8 cellular contexts compared by ENCODE assay signal in the genomic region with DNA sequence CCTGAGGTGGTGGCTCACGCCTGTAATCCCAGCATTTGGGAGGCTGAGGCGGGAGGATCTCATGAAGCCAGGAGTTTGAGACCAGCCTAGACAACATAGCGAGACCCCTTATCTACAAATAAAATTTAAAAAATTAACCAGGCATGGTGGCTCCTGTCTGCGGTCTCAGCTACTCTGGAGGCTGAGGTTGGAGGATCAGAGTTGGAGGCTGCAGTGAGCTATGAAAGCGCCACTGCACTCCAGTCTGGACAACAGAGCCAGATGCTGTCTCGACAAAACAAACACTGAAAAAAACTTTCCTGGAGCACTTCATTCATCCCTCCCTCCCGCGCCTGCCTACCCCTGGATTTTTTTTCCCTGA. TPM values are rescaled to one million over a fixed set of nuclear protein-coding genes. Genes with fewer than 3 reads are reported as not detected.
A peak's percentile ranks its signal among the peaks of the same experiment; 100 is the strongest.
DNase-seq lines count a peak whose midpoint lies in the region; ATAC-seq and TF ChIP-seq lines count a peak whose summit lies in the region.

No MANE protein-coding gene starts in this region.

- no peaks in the 10 kb centered on the region for H3K9me3 ChIP-seq in CD4-positive, CD25-positive, alpha-beta regulatory T cell (ENCODE audit: control insufficient read depth in 2 of 2, low read length in 2 of 2)
- H3K9me3 ChIP-seq in MG63 (no peaks in the 10 kb centered on the region), neural progenitor cell (ENCODE audit: low read depth) (no peaks in the 10 kb centered on the region)

- H3K4me3 ChIP-seq in CD4-positive, CD25-positive, alpha-beta regulatory T cell (ENCODE audit: low read depth, low read length): peak overlapping the region; percentile 3
- peak overlapping the region; percentile 69 for H3K4me3 ChIP-seq in MG63
- peak overlapping the region; percentile 89 for H3K4me3 ChIP-seq in coronary artery
- peak overlapping the region; percentile 93 for H3K4me3 ChIP-seq in neural progenitor cell

- H3K4me2 ChIP-seq in neural progenitor cell: peak overlapping the region; percentile 86

- no peak for ATAC-seq in CD4-positive, CD25-positive, alpha-beta regulatory T cell (ENCODE audit: low read depth in 2 of 2)
- no peak for ATAC-seq in GM18873 (IDR thresholded peaks at IDR 0.05; ENCODE audit: low FRiP score, unreplicated experiment)

- H3K9me3 Mint-ChIP-seq in CD4-positive, CD25-positive, alpha-beta regulatory T cell: no peaks in the 10 kb centered on the region
- H3K9me3 Mint-ChIP-seq in neural progenitor cell: no peaks in the 10 kb centered on the region

- no peaks in the 10 kb centered on the region for H3K36me3 Mint-ChIP-seq in CD4-positive, CD25-positive, alpha-beta regulatory T cell
- no peaks in the 10 kb centered on the region for H3K36me3 Mint-ChIP-seq in neural progenitor cell

- H3K27me3 Mint-ChIP-seq in CD4-positive, CD25-positive, alpha-beta regulatory T cell: peaks cover 30% of the 10 kb centered on the region
- H3K27me3 Mint-ChIP-seq in neural progenitor cell (ENCODE audit: insufficient read depth, low read depth): peaks cover 5% of the 10 kb centered on the region

- H2AFZ ChIP-seq in neural progenitor cell (replicated peaks): peak overlapping the region; percentile 93

- H3K4me1 Mint-ChIP-seq in CD4-positive, CD25-positive, alpha-beta regulatory T cell: peaks cover 0 to 21% (median 13%) of the 10 kb centered on the region in 4 donors
- peaks cover 10% of the 10 kb centered on the region for H3K4me1 Mint-ChIP-seq in neural progenitor cell

- peaks cover 4% of the 10 kb centered on the region for H3K27me3 ChIP-seq in CD4-positive, CD25-positive, alpha-beta regulatory T cell (ENCODE audit: control insufficient read depth, insufficient read depth, low read length)
- H3K27me3 ChIP-seq in MG63 (peaks cover 9% of the 10 kb centered on the region), neural progenitor cell (no peaks in the 10 kb centered on the region)

- H4K20me1 ChIP-seq in neural progenitor cell (ENCODE audit: low read depth): peaks cover 8% of the 10 kb centered on the region

- peaks cover 19% of the 10 kb centered on the region for H3K79me2 ChIP-seq in neural progenitor cell (ENCODE audit: low read depth)

- no peak overlapping the region for H3K9ac ChIP-seq in neural progenitor cell

- H3F3A ChIP-seq in neural progenitor cell (ENCODE audit: low read depth): peaks cover 9% of the 10 kb centered on the region

- H3K4me3 Mint-ChIP-seq in CD4-positive, CD25-positive, alpha-beta regulatory T cell: peak overlapping the region; percentile 79 to 95 (median 86)
- peak overlapping the region; percentile 88 for H3K4me3 Mint-ChIP-seq in neural progenitor cell

- H3K27ac ChIP-seq in CD4-positive, CD25-positive, alpha-beta regulatory T cell (ENCODE audit: insufficient read depth, low read length, poor library complexity, severe bottlenecking): peak overlapping the region; percentile 69
- peak overlapping the region in 1 of 2 donors; percentile 91 for H3K27ac ChIP-seq in coronary artery
- no peak overlapping the region for H3K27ac ChIP-seq in neural progenitor cell

- TF ChIP-seq CTCF in coronary artery (IDR thresholded peaks at IDR 0.05) (no peak), neural progenitor cell (IDR thresholded peaks at IDR 0.05) (no peak)

- H3K4me1 ChIP-seq in CD4-positive, CD25-positive, alpha-beta regulatory T cell (ENCODE audit: control insufficient read depth, insufficient read depth, low read length, poor library complexity, severe bottlenecking): peaks cover 23% of the 10 kb centered on the region
- H3K4me1 ChIP-seq in neural progenitor cell: no peaks in the 10 kb centered on the region

- DNase-seq in CD4-positive, CD25-positive, alpha-beta regulatory T cell: no peak
- DNase-seq in MG63 (no peak), coronary artery (ENCODE audit: low spot score) (no peak), neural progenitor cell (ENCODE audit: low spot score) (peak; percentile 12), HuH-7.5 (ENCODE audit: low spot score) (no peak), NCI-H146 (lab: John Stamatoyannopoulos, UW) (no peak), putamen (ENCODE audit: low spot score) (no peak)

- peak overlapping the region in 2 of 3 donors; percentile 67 to 85 for H3K27ac Mint-ChIP-seq in CD4-positive, CD25-positive, alpha-beta regulatory T cell
- peak overlapping the region; percentile 47 for H3K27ac Mint-ChIP-seq in neural progenitor cell

- peaks cover 4% of the 10 kb centered on the region for H3K36me3 ChIP-seq in CD4-positive, CD25-positive, alpha-beta regulatory T cell (ENCODE audit: control insufficient read depth, insufficient read depth, low read length)
- H3K36me3 ChIP-seq in MG63 (peaks cover 4% of the 10 kb centered on the region; the same call in 1 of the 2 replicates), neural progenitor cell (no peaks in the 10 kb centered on the region)

RNA-seq across cellular contexts. Expression of gene ATG4D, which starts 0.7 kb away (rescaled TPM):
- total RNA-seq in CD4-positive, CD25-positive, alpha-beta regulatory T cell: 62.4 TPM
- polyA plus RNA-seq in CD4-positive, CD25-positive, alpha-beta regulatory T cell: 10 to 100 TPM; 14.0 to 17.0 (median 14.7) TPM
- total RNA-seq in MG63 (2014; rRNA removed; shearing (Covaris generic); ENCODE audit: low replicate concordance): 16.6 and 27.0 TPM in 2 replicates
- 5.1 and 29.6 TPM in 2 replicates for total RNA-seq in neural progenitor cell (ENCODE audit: low replicate concordance)

RNA-seq across cellular contexts. Expression of gene KRI1, which starts 22.8 kb away (rescaled TPM):
- 34.6 TPM for total RNA-seq in CD4-positive, CD25-positive, alpha-beta regulatory T cell
- 10 to 100 TPM in 3 of 4 donors, 1 to 10 TPM in 1; 8.6 to 13.8 (median 12.0) TPM for polyA plus RNA-seq in CD4-positive, CD25-positive, alpha-beta regulatory T cell
- 31.7 and 43.3 TPM in 2 replicates for total RNA-seq in MG63 (2014; rRNA removed; shearing (Covaris generic); ENCODE audit: low replicate concordance)
- total RNA-seq in neural progenitor cell (ENCODE audit: low replicate concordance): 16.4 and 27.4 TPM in 2 replicates

RNA-seq across cellular contexts. Expression of gene CDKN2D, which starts 25.7 kb away (rescaled TPM):
- total RNA-seq in CD4-positive, CD25-positive, alpha-beta regulatory T cell: 57.0 TPM
- polyA plus RNA-seq in CD4-positive, CD25-positive, alpha-beta regulatory T cell: 100 to 1,000 TPM in 3 of 4 donors, 10 to 100 TPM in 1; 92.6 to 125 (median 113) TPM
- 24.9 and 43.3 TPM in 2 replicates for total RNA-seq in MG63 (2014; rRNA removed; shearing (Covaris generic); ENCODE audit: low replicate concordance)
- total RNA-seq in neural progenitor cell (ENCODE audit: low replicate concordance): 3.4 and 4.4 TPM in 2 replicates

RNA-seq across cellular contexts. Expression of gene S1PR5, which starts 25.8 kb away (rescaled TPM):
- not detected for total RNA-seq in CD4-positive, CD25-positive, alpha-beta regulatory T cell
- under 1 TPM in 3 of 4 donors, not detected in 1; 0.17 to 0.31 (median 0.30) TPM for polyA plus RNA-seq in CD4-positive, CD25-positive, alpha-beta regulatory T cell
- not detected in 2 replicates for total RNA-seq in MG63 (2014; rRNA removed; shearing (Covaris generic); ENCODE audit: low replicate concordance)
- total RNA-seq in neural progenitor cell (ENCODE audit: low replicate concordance): 0.15 and 1.1 TPM in 2 replicates

RNA-seq across cellular contexts. Expression of gene KEAP1, which starts 39.9 kb away (rescaled TPM):
- total RNA-seq in CD4-positive, CD25-positive, alpha-beta regulatory T cell: 26.2 TPM
- polyA plus RNA-seq in CD4-positive, CD25-positive, alpha-beta regulatory T cell: 10 to 100 TPM; 45.0 to 75.1 (median 56.3) TPM
- 172 and 247 TPM in 2 replicates for total RNA-seq in MG63 (2014; rRNA removed; shearing (Covaris generic); ENCODE audit: low replicate concordance)
- total RNA-seq in neural progenitor cell (ENCODE audit: low replicate concordance): 25.2 and 41.7 TPM in 2 replicates

Comparison
In these comparisons a context has a peak if more than half of its experiments do, and no peak if none do; other contexts are left out.
1. H3K4me3 ChIP-seq: peak in every context shown above with its lines; median percentile 93 in neural progenitor cell; 89 in coronary artery; 69 in MG63; 3 in CD4-positive, CD25-positive, alpha-beta regulatory T cell.